ENCODE assay signal across 6 cellular contexts in genomic region chr1:154556422-154556821, GRCh38. TPM values are rescaled to one million over a fixed set of nuclear protein-coding genes. Genes with fewer than 3 reads are reported as not detected.
A peak's percentile ranks its signal among the peaks of the same experiment; 100 is the strongest.
DNase-seq lines count a peak whose midpoint lies in the region; ATAC-seq and TF ChIP-seq lines count a peak whose summit lies in the region.

No MANE protein-coding gene starts in this region.

- WGBS in ectodermal cell, 2 experiments: 23 to 25% methylated on average over 4 of the region's 4 CpGs

- H3K9me2 ChIP-seq in Karpas-422 (replicated peaks; ENCODE audit: insufficient read depth, low read length): no peaks in the 10 kb centered on the region

- no peaks in the 10 kb centered on the region for H3K9me3 ChIP-seq in Karpas-422 (ENCODE audit: low read length)
- no peaks in the 10 kb centered on the region for H3K9me3 ChIP-seq in ectodermal cell (ENCODE audit: control insufficient read depth, low read length)
- H3K9me3 ChIP-seq in gastrocnemius medialis: no peaks in the 10 kb centered on the region

- intact Hi-C loops in gastrocnemius medialis (cut with DNase I; ENCODE audit: low total_unique reads): loop anchor here (5.0 to 10.0 kb wide), 3 partner anchors 362 to 581 kb away; partner anchors contain the start of genes SLC50A1, TPM3 and ZBTB7B

- H3K36me3 ChIP-seq in Karpas-422 (ENCODE audit: insufficient read depth, low read length): peaks cover 35% of the 10 kb centered on the region
- peaks cover 40% of the 10 kb centered on the region for H3K36me3 ChIP-seq in ectodermal cell (ENCODE audit: control insufficient read depth, insufficient read depth, low read length)
- H3K36me3 ChIP-seq in gastrocnemius medialis: peaks cover 0 to 45% of the 10 kb centered on the region in 2 donors

- peaks cover 28% of the 10 kb centered on the region; the same call in 1 of the 2 replicates for H4K20me1 ChIP-seq in Karpas-422 (ENCODE audit: insufficient read depth, low read depth, low read length)

- peak overlapping the region; percentile 78 for H3K4me2 ChIP-seq in Karpas-422 (ENCODE audit: low read depth, low read length, poor library complexity, severe bottlenecking)

- H3K4me1 ChIP-seq in Karpas-422 (ENCODE audit: low read length): peaks cover 25% of the 10 kb centered on the region
- peaks cover 9% of the 10 kb centered on the region for H3K4me1 ChIP-seq in ectodermal cell (ENCODE audit: control insufficient read depth, insufficient read depth, low read length)
- peaks cover 39 to 41% of the 10 kb centered on the region in 2 donors for H3K4me1 ChIP-seq in gastrocnemius medialis

- H3K27me3 ChIP-seq in Karpas-422 (ENCODE audit: low read length) (no peaks in the 10 kb centered on the region), ectodermal cell (ENCODE audit: control insufficient read depth, insufficient read depth, low read length, poor library complexity, severe bottlenecking) (no peaks in the 10 kb centered on the region), gastrocnemius medialis (no peaks in the 10 kb centered on the region)

- no peak overlapping the region for H3K27ac ChIP-seq in Karpas-422 (ENCODE audit: low read length)
- H3K27ac ChIP-seq in ectodermal cell (ENCODE audit: insufficient read depth, low read depth, low read length, poor library complexity, severe bottlenecking): no peak overlapping the region
- peak overlapping the region; percentile 81 to 98 (median 90) for H3K27ac ChIP-seq in gastrocnemius medialis

- DNase-seq in Karpas-422 (no peak), gastrocnemius medialis (no peak), NCI-H146 treated with DMSO at 0.1 percent for 48 hours (lab: John Stamatoyannopoulos, UW; ENCODE audit: unreplicated experiment) (no peak), NCI-H748 treated with DMSO at 0.1 percent for 48 hours (lab: John Stamatoyannopoulos, UW) (no peak)

- H3K9ac ChIP-seq in Karpas-422 (ENCODE audit: low read length): peak overlapping the region; percentile 94

- ATAC-seq in gastrocnemius medialis: no peak
- no peak for ATAC-seq in GM21576 (IDR thresholded peaks at IDR 0.05; ENCODE audit: unreplicated experiment)

- no peak for TF ChIP-seq POLR2A in gastrocnemius medialis (IDR thresholded peaks at IDR 0.05)

- in situ Hi-C loops in gastrocnemius medialis (cut with MboI; ENCODE audit: low sequenced_read_pairs in 4 of 4): loop anchor here in 1 of 4 donors (25.0 kb wide), 1 partner anchor 206 kb away; no protein-coding TSS in a partner anchor

- no peak for TF ChIP-seq CTCF in gastrocnemius medialis (IDR thresholded peaks at IDR 0.05 in 4 of 5, conservative IDR thresholded peaks at IDR 0.05 in 1 of 5)

- H3K4me3 ChIP-seq in Karpas-422 (ENCODE audit: low read length) (peak overlapping the region; percentile 97), ectodermal cell (ENCODE audit: insufficient read depth, low read depth, low read length) (peak overlapping the region; percentile 93), gastrocnemius medialis (peak overlapping the region; percentile 66 to 90 (median 76))

- H2AFZ ChIP-seq in Karpas-422 (ENCODE audit: low read length): no peak overlapping the region

- peaks cover 37% of the 10 kb centered on the region for H3K79me2 ChIP-seq in Karpas-422 (ENCODE audit: low read length)

RNA-seq across cellular contexts. Expression of gene UBE2Q1, which starts 2.0 kb away (rescaled TPM):
- total RNA-seq in Karpas-422 (2014; rRNA removed; shearing (Covaris generic); ENCODE audit: low replicate concordance): 41.2 and 42.1 TPM in 2 replicates
- 94.1 TPM for polyA plus RNA-seq in ectodermal cell (2013, experiment 1 of 4)
- polyA plus RNA-seq in ectodermal cell (2013, experiment 2 of 4): 74.6 TPM
- 86.7 TPM for polyA plus RNA-seq in ectodermal cell (2013, experiment 3 of 4)
- 69.7 TPM for polyA plus RNA-seq in ectodermal cell (2013, experiment 4 of 4)
- total RNA-seq in gastrocnemius medialis: 10 to 100 TPM; 18.8 to 42.8 (median 24.1) TPM

RNA-seq across cellular contexts. Expression of gene CHRNB2, which starts 11.2 kb away (rescaled TPM):
- total RNA-seq in Karpas-422 (2014; rRNA removed; shearing (Covaris generic); ENCODE audit: low replicate concordance): 0.29 and 0.48 TPM in 2 replicates
- polyA plus RNA-seq in ectodermal cell (2013, experiment 1 of 4): 1.3 TPM
- polyA plus RNA-seq in ectodermal cell (2013, experiment 2 of 4): 1.5 TPM
- 1.0 TPM for polyA plus RNA-seq in ectodermal cell (2013, experiment 3 of 4)
- 1.3 TPM for polyA plus RNA-seq in ectodermal cell (2013, experiment 4 of 4)
- not detected for total RNA-seq in gastrocnemius medialis

RNA-seq across cellular contexts. Expression of gene ADAR, which starts 51.6 kb away (rescaled TPM):
- 140 and 144 TPM in 2 replicates for total RNA-seq in Karpas-422 (2014; rRNA removed; shearing (Covaris generic); ENCODE audit: low replicate concordance)
- 130 TPM for polyA plus RNA-seq in ectodermal cell (2013, experiment 1 of 4)
- polyA plus RNA-seq in ectodermal cell (2013, experiment 2 of 4): 142 TPM
- 91.0 TPM for polyA plus RNA-seq in ectodermal cell (2013, experiment 3 of 4)
- 95.9 TPM for polyA plus RNA-seq in ectodermal cell (2013, experiment 4 of 4)
- total RNA-seq in gastrocnemius medialis: 10 to 100 TPM; 16.4 to 38.4 (median 19.0) TPM

RNA-seq across cellular contexts. Expression of gene SHE, which starts 54.2 kb away (rescaled TPM):
- total RNA-seq in Karpas-422 (2014; rRNA removed; shearing (Covaris generic); ENCODE audit: low replicate concordance): not detected in 2 replicates
- not detected for polyA plus RNA-seq in ectodermal cell (2013, experiment 1 of 4)
- 0.14 TPM for polyA plus RNA-seq in ectodermal cell (2013, experiment 2 of 4)
- 0.11 TPM for polyA plus RNA-seq in ectodermal cell (2013, experiment 3 of 4)
- 0.08 TPM for polyA plus RNA-seq in ectodermal cell (2013, experiment 4 of 4)
- 1 to 10 TPM; 5.0 to 6.9 (median 6.2) TPM for total RNA-seq in gastrocnemius medialis

RNA-seq across cellular contexts. Expression of gene TDRD10, which starts 54.4 kb away (rescaled TPM):
- total RNA-seq in Karpas-422 (2014; rRNA removed; shearing (Covaris generic); ENCODE audit: low replicate concordance): not detected in 2 replicates
- polyA plus RNA-seq in ectodermal cell (2013, experiment 1 of 4): not detected
- not detected for polyA plus RNA-seq in ectodermal cell (2013, experiment 2 of 4)
- 0.21 TPM for polyA plus RNA-seq in ectodermal cell (2013, experiment 3 of 4)
- polyA plus RNA-seq in ectodermal cell (2013, experiment 4 of 4): not detected
- total RNA-seq in gastrocnemius medialis: 1 to 10 TPM in 1 of 4 donors, under 1 TPM in 3; 0.61 to 4.2 (median 0.62) TPM

Comparison
In these comparisons a context has a peak if more than half of its experiments do, and no peak if none do; other contexts are left out.
1. H3K27ac ChIP-seq: peak in gastrocnemius medialis (4 of 4); none in Karpas-422 (single experiment) and ectodermal cell (single experiment).
2. Peak in every context shown above with its lines, with median percentiles within 50 percentile points of each other: H3K4me3 ChIP-seq.